Comparison of ENCODE assay signal across 27 cellular contexts in genomic region chr1:232376632-232377493, GRCh38.
DNase-seq lines count a peak whose midpoint lies in the region; ATAC-seq and TF ChIP-seq lines count a peak whose summit lies in the region.
"Had no signal": no experiment of that assay in that cellular context is flagged by ENCODE, and none has a peak within 500 bp of the region (broad histone marks: within the 10 kb centered on the region; RNA-seq: fewer than 3 reads in every experiment).

No MANE protein-coding gene starts in this region.

- no peak for TF ChIP-seq CTCF in adrenal gland (IDR thresholded peaks at IDR 0.05)

- WGBS in adrenal gland, 4 donors, result 90 to 94% (median 90%) methylated on average over 12 to 16 of the region's 16 CpGs

- no peaks in the 10 kb centered on the region for H3K9me3 Mint-ChIP-seq in stimulated activated naive CD8-positive, alpha-beta T cell treated with anti-CD3 and anti-CD28 coated beads, Interleukin-15, Interleukin-2, amounts not matched to agents 100 ng/mL and 50 ng/mL, for 24 hours
- H3K9me3 Mint-ChIP-seq: activated T-cell treated with anti-CD3 and anti-CD28 coated beads, Interleukin-2, amount 50 U/mL, for 72 hours had no signal

- H3K4me1 ChIP-seq in muscle layer of duodenum (ENCODE audit: control insufficient read depth in 1 of 2, insufficient read depth in 2 of 2, low read length in 2 of 2), result no peaks in the 10 kb centered on the region
- no peaks in the 10 kb centered on the region for H3K4me1 ChIP-seq in adrenal gland (replicated peaks in 1 of 2)
- H3K4me1 ChIP-seq: foreskin keratinocyte had no signal

- H3K36me3 Mint-ChIP-seq in stimulated activated naive CD8-positive, alpha-beta T cell treated with anti-CD3 and anti-CD28 coated beads, Interleukin-15, Interleukin-2, amounts not matched to agents 100 ng/mL and 50 ng/mL, for 24 hours (ENCODE audit: low read depth), result no peaks in the 10 kb centered on the region
- H3K36me3 Mint-ChIP-seq: CD4-positive, CD25-positive, alpha-beta regulatory T cell; IgD-negative memory B cell; naive B cell had no signal

- no peak for ATAC-seq in stimulated activated naive CD8-positive, alpha-beta T cell treated with anti-CD3 and anti-CD28 coated beads, Interleukin-15, Interleukin-2, amounts not matched to agents 100 U/mL and 50 U/mL, for 24 hours
- ATAC-seq in esophagus mucosa, result peak; percentile 77
- no peak for ATAC-seq in GM18870 (IDR thresholded peaks at IDR 0.05; ENCODE audit: unreplicated experiment)
- ATAC-seq in GM18861 (IDR thresholded peaks at IDR 0.05; ENCODE audit: unreplicated experiment), result no peak
- ATAC-seq: activated T-cell treated with anti-CD3 and anti-CD28 coated beads, Interleukin-2, amount 50 U/mL, for 72 hours; foreskin keratinocyte had no signal

- H3K27me3 Mint-ChIP-seq in stimulated activated naive CD8-positive, alpha-beta T cell treated with anti-CD3 and anti-CD28 coated beads, Interleukin-15, Interleukin-2, amounts not matched to agents 100 ng/mL and 50 ng/mL, for 24 hours, result no peaks in the 10 kb centered on the region
- H3K27me3 Mint-ChIP-seq: IgD-negative memory B cell had no signal

- H3K4me3 Mint-ChIP-seq in stimulated activated naive CD8-positive, alpha-beta T cell treated with anti-CD3 and anti-CD28 coated beads, Interleukin-15, Interleukin-2, amounts not matched to agents 100 ng/mL and 50 ng/mL, for 24 hours, result no peak overlapping the region
- H3K4me3 Mint-ChIP-seq: activated T-cell treated with anti-CD3 and anti-CD28 coated beads, Interleukin-2, amount 50 U/mL, for 72 hours; CD4-positive, CD25-positive, alpha-beta regulatory T cell; IgD-negative memory B cell; naive B cell had no signal

- H3K27ac ChIP-seq in muscle layer of duodenum (ENCODE audit: low read length) (peak overlapping the region; percentile 35), adrenal gland (no peak overlapping the region)
- H3K27ac ChIP-seq: foreskin keratinocyte, hepatocyte, prostate gland, vagina had no signal

- H3K27ac Mint-ChIP-seq in stimulated activated naive CD8-positive, alpha-beta T cell treated with anti-CD3 and anti-CD28 coated beads, Interleukin-15, Interleukin-2, amounts not matched to agents 100 ng/mL and 50 ng/mL, for 24 hours, result peak overlapping the region; percentile 15
- H3K27ac Mint-ChIP-seq: activated T-cell treated with anti-CD3 and anti-CD28 coated beads, Interleukin-2, amount 50 U/mL, for 72 hours; CD4-positive, CD25-positive, alpha-beta regulatory T cell; IgD-negative memory B cell; naive B cell had no signal

- H3K36me3 ChIP-seq in muscle layer of duodenum (ENCODE audit: control insufficient read depth in 1 of 2, insufficient read depth in 2 of 2, low read length in 2 of 2), result no peaks in the 10 kb centered on the region
- H3K36me3 ChIP-seq in adrenal gland (replicated peaks in 1 of 2), result no peaks in the 10 kb centered on the region
- H3K36me3 ChIP-seq: esophagus muscularis mucosa, prostate gland, vagina had no signal

- no peaks in the 10 kb centered on the region for H3K9me3 ChIP-seq in muscle layer of duodenum (ENCODE audit: control insufficient read depth in 1 of 2, low read length in 2 of 2)
- no peaks in the 10 kb centered on the region for H3K9me3 ChIP-seq in adrenal gland (replicated peaks in 1 of 3)
- H3K9me3 ChIP-seq: esophagus muscularis mucosa, prostate gland, vagina had no signal

- H3K4me3 ChIP-seq in muscle layer of duodenum (ENCODE audit: low read depth in 1 of 2, low read length in 2 of 2) (no peak overlapping the region), adrenal gland (no peak overlapping the region)
- H3K4me3 ChIP-seq: esophagus muscularis mucosa, hepatocyte, prostate gland, smooth muscle cell, vagina had no signal

- no peak for TF ChIP-seq POLR2A in adrenal gland (IDR thresholded peaks at IDR 0.05)

- H3K27me3 ChIP-seq in muscle layer of duodenum (ENCODE audit: low read depth, low read length) (no peaks in the 10 kb centered on the region), adrenal gland (no peaks in the 10 kb centered on the region)
- H3K27me3 ChIP-seq: esophagus muscularis mucosa, foreskin keratinocyte, hepatocyte, vagina had no signal

- intact Hi-C loops in adrenal gland (cut with DNase I), result no loop called here

- H3K4me1 Mint-ChIP-seq in stimulated activated naive CD8-positive, alpha-beta T cell treated with anti-CD3 and anti-CD28 coated beads, Interleukin-15, Interleukin-2, amounts not matched to agents 100 ng/mL and 50 ng/mL, for 24 hours (ENCODE audit: low read depth), result peaks cover 9% of the 10 kb centered on the region
- H3K4me1 Mint-ChIP-seq: CD4-positive, CD25-positive, alpha-beta regulatory T cell; IgD-negative memory B cell; naive B cell had no signal

- no peak for DNase-seq in stimulated activated naive CD8-positive, alpha-beta T cell treated with anti-CD3 and anti-CD28 coated beads, Interleukin-15, Interleukin-2, amounts not matched to agents 100 U/mL and 50 U/mL, for 24 hours
- DNase-seq in SHP77 (lab: John Stamatoyannopoulos, UW) (no peak), adrenal gland (no peak)
- DNase-seq: activated CD4-positive, alpha-beta T cell treated with anti-CD3 and anti-CD28 coated beads, Interleukin-2, amount 50 U/mL, for 4 hours; activated T-cell treated with anti-CD3 and anti-CD28 coated beads, Interleukin-2, amount 50 U/mL, for 72 hours; AML-193; CD4-positive, CD25-positive, alpha-beta regulatory T cell; central memory CD4-positive, alpha-beta T cell; DMS79 treated with DMSO at 0.1 percent for 48 hours; GDM1; naive B cell; NCI-H1694; nucleus accumbens; stimulated activated CD4-positive, alpha-beta T cell treated with anti-CD3 and anti-CD28 coated beads, Interleukin-1b, Interleukin-23, amount 100 ng/mL, for 48 hours; stimulated activated naive CD4-positive, alpha-beta T cell treated with Interleukin-2 at 50 U/mL for 16 hours had no signal
